ENCODE assay signal across 20 cellular contexts in genomic region chr3:188690076-188690475, GRCh38.
DNase-seq lines count a peak whose midpoint lies in the region; ATAC-seq and TF ChIP-seq lines count a peak whose summit lies in the region.
"Had no signal": no experiment of that assay in that cellular context is flagged by ENCODE, and none has a peak within 500 bp of the region (broad histone marks: within the 10 kb centered on the region; RNA-seq: fewer than 3 reads in every experiment).

No MANE protein-coding gene starts in this region.

- H3K27me3 ChIP-seq in GM23248 (replicated peaks; ENCODE audit: insufficient read depth), result no peaks in the 10 kb centered on the region
- H3K27me3 ChIP-seq in gastroesophageal sphincter, result no peaks in the 10 kb centered on the region
- H3K27me3 ChIP-seq in neutrophil, result no peaks in the 10 kb centered on the region
- H3K27me3 ChIP-seq: BLaER1, Peyer's patch had no signal

- H2AFZ ChIP-seq in GM23248, result no peak overlapping the region

- no peak overlapping the region for H3K27ac Mint-ChIP-seq in type B pancreatic cell
- H3K27ac Mint-ChIP-seq: CD8-positive, alpha-beta T cell; HFFc6 had no signal

- no peak overlapping the region for H3K4me2 ChIP-seq in GM23248 (ENCODE audit: unreplicated experiment)
- H3K4me2 ChIP-seq: BLaER1 had no signal

- TF ChIP-seq POLR2A in gastroesophageal sphincter (IDR thresholded peaks at IDR 0.05), result no peak

- in situ Hi-C loops in GM23248 (cut with MboI), result loop anchor here (25.0 kb wide), 1 partner anchor 953 kb away; the partner anchor contains the start of gene BCL6

- H4K20me1 ChIP-seq in GM23248 (ENCODE audit: insufficient read depth), result no peaks in the 10 kb centered on the region
- H4K20me1 ChIP-seq: BLaER1 had no signal

- no peak overlapping the region for H3K4me3 Mint-ChIP-seq in type B pancreatic cell
- H3K4me3 Mint-ChIP-seq: CD8-positive, alpha-beta T cell; HFFc6 had no signal

- H3K4me1 ChIP-seq in GM23248 (ENCODE audit: insufficient read depth) (peaks cover 23% of the 10 kb centered on the region), gastroesophageal sphincter (peaks cover 17 to 86% (median 24%) of the 10 kb centered on the region in 3 donors), neutrophil (ENCODE audit: control insufficient read depth in 1 of 2, insufficient read depth in 1 of 2, low read depth in 1 of 2, low read length in 1 of 2) (peaks cover 35 to 49% of the 10 kb centered on the region in 2 experiments)
- H3K4me1 ChIP-seq: BLaER1, Peyer's patch had no signal

- no peak for TF ChIP-seq EP300 in gastroesophageal sphincter (IDR thresholded peaks at IDR 0.05)

- H3K9me3 Mint-ChIP-seq in type B pancreatic cell, result peaks cover 3% of the 10 kb centered on the region
- H3K9me3 Mint-ChIP-seq: CD8-positive, alpha-beta T cell; HFFc6 had no signal

- H3K9me2 ChIP-seq in GM23248 (ENCODE audit: insufficient read depth), result no peaks in the 10 kb centered on the region

- TF ChIP-seq CTCF in gastroesophageal sphincter (IDR thresholded peaks at IDR 0.05) (no peak), neutrophil (IDR thresholded peaks at IDR 0.05) (no peak), type B pancreatic cell (conservative IDR thresholded peaks at IDR 0.05) (no peak)

- H3K4me3 ChIP-seq in GM23248, result no peak overlapping the region
- no peak overlapping the region for H3K4me3 ChIP-seq in gastroesophageal sphincter
- no peak overlapping the region for H3K4me3 ChIP-seq in neutrophil (ENCODE audit: low read depth in 1 of 2, low read length in 1 of 2)
- H3K4me3 ChIP-seq: BLaER1, Peyer's patch had no signal

- H3K9ac ChIP-seq in GM23248, result peak overlapping the region; percentile 25
- H3K9ac ChIP-seq: BLaER1 had no signal

- H3K9me3 ChIP-seq in GM23248 (ENCODE audit: low read depth), result no peaks in the 10 kb centered on the region
- H3K9me3 ChIP-seq in gastroesophageal sphincter, result no peaks in the 10 kb centered on the region
- H3K9me3 ChIP-seq in neutrophil, result no peaks in the 10 kb centered on the region
- H3K9me3 ChIP-seq: BLaER1, Peyer's patch had no signal

- ATAC-seq in gastroesophageal sphincter (no peak), HG02763 (IDR thresholded peaks at IDR 0.05; ENCODE audit: unreplicated experiment) (no peak)
- ATAC-seq: CD8-positive, alpha-beta T cell; Right ventricle myocardium inferior had no signal

- peaks cover 3% of the 10 kb centered on the region for H3K36me3 Mint-ChIP-seq in type B pancreatic cell
- H3K36me3 Mint-ChIP-seq: CD8-positive, alpha-beta T cell had no signal

- H3K36me3 ChIP-seq in GM23248 (ENCODE audit: low read depth), result no peaks in the 10 kb centered on the region
- H3K36me3 ChIP-seq in gastroesophageal sphincter, result no peaks in the 10 kb centered on the region
- no peaks in the 10 kb centered on the region for H3K36me3 ChIP-seq in neutrophil
- H3K36me3 ChIP-seq: BLaER1, Peyer's patch had no signal

- no peak for DNase-seq in GM23248
- peak; percentile 29 for DNase-seq in SK-N-DZ (ENCODE audit: low spot score)
- DNase-seq in NCI-H187 treated with DMSO at 0.1 percent for 48 hours (lab: John Stamatoyannopoulos, UW), result no peak
- DNase-seq in type B pancreatic cell (ENCODE audit: extremely low spot score, unreplicated experiment), result no peak
- no peak for DNase-seq in activated T-cell treated with anti-CD3 and anti-CD28 coated beads, Interleukin-2, amount 50 U/mL, for 1 hour
- DNase-seq: Calu3; CD8-positive, alpha-beta T cell; GF-D8; GOT3; HFFc6; NCI-H1417 treated with DMSO at 0.1 percent for 48 hours; NCI-H1930; NCI-H345; NCI-H526; Peyer's patch had no signal

- H3K27ac ChIP-seq in GM23248 (peak overlapping the region; percentile 88), gastroesophageal sphincter (peak overlapping the region; percentile 52 to 74 (median 59)), neutrophil (peak overlapping the region; percentile 79)
- H3K27ac ChIP-seq: BLaER1, Peyer's patch had no signal

- H3F3A ChIP-seq in GM23248 (ENCODE audit: insufficient read depth), result peaks cover 23% of the 10 kb centered on the region

- 84 to 91% methylated on average over 5 of the region's 5 CpGs for WGBS in GM23248 (ENCODE audit: low coverage in 1 of 2, low lambda C conversion rate in 2 of 2, missing lambda C conversion rate in 2 of 2), 2 experiments
- 58 to 87% methylated on average over 4 to 5 of the region's 5 CpGs for WGBS in gastroesophageal sphincter (ENCODE audit: low coverage in 1 of 2), 2 donors

- H3K4me1 Mint-ChIP-seq in type B pancreatic cell (ENCODE audit: unreplicated experiment), result peaks cover 17% of the 10 kb centered on the region

- no peaks in the 10 kb centered on the region for H3K27me3 Mint-ChIP-seq in type B pancreatic cell

- H3K79me2 ChIP-seq in GM23248 (ENCODE audit: insufficient read depth), result peaks cover 44% of the 10 kb centered on the region
